In genomic region chr9:128920381-128921058, GRCh38 we compare ENCODE assay signal across 9 cellular contexts. TPM values are rescaled to one million over a fixed set of nuclear protein-coding genes. Genes with fewer than 3 reads are reported as not detected.
DNase-seq lines count a peak whose midpoint lies in the region; ATAC-seq and TF ChIP-seq lines count a peak whose summit lies in the region.
"Had no signal": no experiment of that assay in that cellular context is flagged by ENCODE, and none has a peak within 500 bp of the region (broad histone marks: within the 10 kb centered on the region; RNA-seq: fewer than 3 reads in every experiment).

Gene PHYHD1 (plus strand): TSS chr9:128920982. CDS start chr9:128922324, 1,342 bp downstream.

- no peaks in the 10 kb centered on the region for H3K9me3 Mint-ChIP-seq in nephron progenitor cell

- H3K9me3 ChIP-seq in DND-41 (ENCODE audit: insufficient read depth, low read length, severe bottlenecking): no peaks in the 10 kb centered on the region

- peak within 1 kb of the TSS; percentile 81 for H3K4me3 Mint-ChIP-seq in nephron progenitor cell

- H3K4me1 Mint-ChIP-seq in nephron progenitor cell: peaks cover 24% of the 10 kb centered on the region

- no peak within 1 kb of the TSS for H2AFZ ChIP-seq in DND-41 (ENCODE audit: low read depth, low read length)

- no peaks in the 10 kb centered on the region for H3K27me3 Mint-ChIP-seq in nephron progenitor cell (ENCODE audit: low read depth, poor library complexity)

- H3K27ac ChIP-seq in DND-41 (ENCODE audit: low read length): no peak within 1 kb of the TSS; the same call in 1 of the 2 replicates

- TF ChIP-seq CTCF in DND-41 (IDR thresholded peaks at IDR 0.05; ENCODE audit: borderline replicate concordance, extremely low read depth, low read length, poor library complexity, severe bottlenecking): no peak
- TF ChIP-seq CTCF in nephron progenitor cell (IDR thresholded peaks at IDR 0.05): no peak
- TF ChIP-seq CTCF in GM13977 (IDR thresholded peaks at IDR 0.05; ENCODE audit: extremely low read depth, insufficient read depth, missing control alignments): no peak

- peaks cover 25% of the 10 kb centered on the region for H3K36me3 ChIP-seq in DND-41 (ENCODE audit: insufficient read depth, low read length)

- no peak within 1 kb of the TSS for H3K9ac ChIP-seq in DND-41 (ENCODE audit: low read depth, low read length)

- H3K4me2 ChIP-seq in DND-41 (ENCODE audit: insufficient read depth, low read length): no peak within 1 kb of the TSS

- no peaks in the 10 kb centered on the region for H3K79me2 ChIP-seq in DND-41 (ENCODE audit: insufficient read depth, low read length)

- H3K4me1 ChIP-seq in DND-41 (ENCODE audit: insufficient read depth, low read length): no peaks in the 10 kb centered on the region

- H3K27ac Mint-ChIP-seq in nephron progenitor cell: peak within 1 kb of the TSS; percentile 87

- in situ Hi-C loops in GM13977 (cut with MboI; ENCODE audit: low pct_unique_long_range_greater_than_20kb, low sequenced_read_pairs, unreplicated experiment): no loop called here

- ATAC-seq in DND-41 (ENCODE audit: insufficient read depth, low read depth) (0 out of 3 replicates have a peak, but pooled peaks have one; percentile 35), GM19324 (IDR thresholded peaks at IDR 0.05; ENCODE audit: low FRiP score, unreplicated experiment) (no peak), GM21447 (IDR thresholded peaks at IDR 0.05; ENCODE audit: unreplicated experiment) (no peak)
- ATAC-seq: HCT116 had no signal

- no peaks in the 10 kb centered on the region for H3K27me3 ChIP-seq in DND-41 (ENCODE audit: insufficient read depth, low read length, poor library complexity)

- peaks cover 17% of the 10 kb centered on the region for H3K36me3 Mint-ChIP-seq in nephron progenitor cell (ENCODE audit: low read depth)

- no peaks in the 10 kb centered on the region for H4K20me1 ChIP-seq in DND-41 (ENCODE audit: insufficient read depth, low read length)

- DNase-seq in DND-41 (no peak), RPMI7951 (ENCODE audit: low read depth) (peak; percentile 40), fibroblast of peridontal ligament (ENCODE audit: extremely low read depth) (peak; percentile 62), nephron progenitor cell (no peak), GM13977 (ENCODE audit: low spot score) (no peak), NCI-H1105 treated with DMSO at 0.1 percent for 48 hours (lab: John Stamatoyannopoulos, UW) (no peak)

- H3K4me3 ChIP-seq in DND-41 (ENCODE audit: low read depth in 1 of 2, low read length in 2 of 2): no peak within 1 kb of the TSS

RNA-seq across cellular contexts. Expression of gene PHYHD1, which starts in this region (rescaled TPM):
- 1.7 and 1.8 TPM in 2 replicates for total RNA-seq in RPMI7951 (2014; rRNA removed; shearing (Covaris generic))

Comparison
In these comparisons a context has a peak if more than half of its experiments do, and no peak if none do; other contexts are left out.
1. DNase-seq: peak in RPMI7951 (single experiment) and fibroblast of peridontal ligament (single experiment); none in DND-41 (single experiment), nephron progenitor cell (single experiment), GM13977 (single experiment) and NCI-H1105 treated with DMSO at 0.1 percent for 48 hours (single experiment).